24 cellular contexts compared by ENCODE assay signal in genomic region chr1:46456411-46456963, GRCh38. TPM values are rescaled to one million over a fixed set of nuclear protein-coding genes. Genes with fewer than 3 reads are reported as not detected.
"Had no signal": no experiment of that assay in that cellular context is flagged by ENCODE, and none has a peak within 500 bp of the region (broad histone marks: within the 10 kb centered on the region; RNA-seq: fewer than 3 reads in every experiment).

No MANE protein-coding gene starts in this region.

- H3K4me3 ChIP-seq: tibial artery, vagina had no signal

- H3K4me1 ChIP-seq: foreskin keratinocyte, tibial artery, vagina had no signal

- H3K4me1 Mint-ChIP-seq: activated CD8-positive, alpha-beta memory T cell treated with anti-CD3 and anti-CD28 coated beads, Interleukin-2, amount 10 ng/mL, durations not matched to agents 7 days and 5 days; natural killer cell had no signal

- H3K27ac Mint-ChIP-seq: activated CD8-positive, alpha-beta memory T cell treated with anti-CD3 and anti-CD28 coated beads, Interleukin-2, amount 10 ng/mL, durations not matched to agents 7 days and 5 days; activated naive CD4-positive, alpha-beta T cell treated with anti-CD3 and anti-CD28 coated beads, Interleukin-2, amount 50 U/mL, for 72 hours; dendritic cell treated with granulocyte-macrophage colony-stimulating factor and Interleukin-4, amounts not matched to agents 40 ng/mL and 50 ng/mL, for 4 days; effector memory CD8-positive, alpha-beta T cell; natural killer cell; stimulated activated effector memory CD8-positive, alpha-beta T cell treated with anti-CD3 and anti-CD28 coated beads, Interleukin-12 subunit alpha, Interleukin-12 subunit beta, amount 100 ng/mL, for 72 hours had no signal

- H3K9me3 ChIP-seq: tibial artery, vagina had no signal

- H3K27ac ChIP-seq: brain microvascular endothelial cell, epithelial cell of prostate, foreskin keratinocyte, tibial artery, vagina had no signal

- H3K4me3 Mint-ChIP-seq: activated CD8-positive, alpha-beta memory T cell treated with anti-CD3 and anti-CD28 coated beads, Interleukin-2, amount 10 ng/mL, durations not matched to agents 7 days and 5 days; activated T-cell treated with anti-CD3 and anti-CD28 coated beads, Interleukin-2, amount 50 U/mL, for 4 hours; dendritic cell treated with granulocyte-macrophage colony-stimulating factor and Interleukin-4, amounts not matched to agents 40 ng/mL and 50 ng/mL, for 4 days; effector memory CD8-positive, alpha-beta T cell; natural killer cell; stimulated activated effector memory CD8-positive, alpha-beta T cell treated with anti-CD3 and anti-CD28 coated beads, Interleukin-12 subunit alpha, Interleukin-12 subunit beta, amount 100 ng/mL, for 72 hours had no signal

- H3K36me3 Mint-ChIP-seq: activated CD8-positive, alpha-beta memory T cell treated with anti-CD3 and anti-CD28 coated beads, Interleukin-2, amount 10 ng/mL, durations not matched to agents 7 days and 5 days; activated naive CD4-positive, alpha-beta T cell treated with anti-CD3 and anti-CD28 coated beads, Interleukin-2, amount 50 U/mL, for 72 hours; natural killer cell; stimulated activated effector memory CD8-positive, alpha-beta T cell treated with anti-CD3 and anti-CD28 coated beads, Interleukin-12 subunit alpha, Interleukin-12 subunit beta, amount 100 ng/mL, for 72 hours had no signal

- H3K9me3 Mint-ChIP-seq: activated naive CD4-positive, alpha-beta T cell treated with anti-CD3 and anti-CD28 coated beads, Interleukin-2, amount 50 U/mL, for 72 hours; activated T-cell treated with anti-CD3 and anti-CD28 coated beads, Interleukin-2, amount 50 U/mL, for 4 hours; dendritic cell treated with granulocyte-macrophage colony-stimulating factor and Interleukin-4, amounts not matched to agents 40 ng/mL and 50 ng/mL, for 4 days; effector memory CD8-positive, alpha-beta T cell; natural killer cell; stimulated activated effector memory CD8-positive, alpha-beta T cell treated with anti-CD3 and anti-CD28 coated beads, Interleukin-12 subunit alpha, Interleukin-12 subunit beta, amount 100 ng/mL, for 72 hours had no signal

- H3K36me3 ChIP-seq: brain microvascular endothelial cell, tibial artery, vagina had no signal

- ATAC-seq: activated CD8-positive, alpha-beta memory T cell treated with anti-CD3 and anti-CD28 coated beads, Interleukin-2, amount 10 ng/mL, durations not matched to agents 7 days and 5 days; activated naive CD4-positive, alpha-beta T cell treated with anti-CD3 and anti-CD28 coated beads, Interleukin-2, amount 50 U/mL, for 72 hours; activated T-cell treated with anti-CD3 and anti-CD28 coated beads, Interleukin-2, amount 50 U/mL, for 4 hours; effector memory CD8-positive, alpha-beta T cell; foreskin keratinocyte; left colon; natural killer cell; right cardiac atrium; stimulated activated effector memory CD8-positive, alpha-beta T cell treated with anti-CD3 and anti-CD28 coated beads, Interleukin-12 subunit alpha, Interleukin-12 subunit beta, amount 100 ng/mL, for 72 hours had no signal

- DNase-seq: activated CD4-positive, alpha-beta T cell treated with anti-CD3 and anti-CD28 coated beads, Interleukin-2, amount 50 U/mL, for 48 hours; activated CD4-positive, CD25-positive, alpha-beta regulatory T cell treated with anti-CD3 and anti-CD28 coated beads, Interleukin-2, amount 50 U/mL, for 72 hours; activated CD8-positive, alpha-beta memory T cell treated with anti-CD3 and anti-CD28 coated beads, Interleukin-2, amount 10 ng/mL, durations not matched to agents 7 days and 5 days; activated effector memory CD4-positive, alpha-beta T cell treated with anti-CD3 and anti-CD28 coated beads, Interleukin-2, amount 50 U/mL, for 16 hours; activated T-cell treated with anti-CD3 and anti-CD28 coated beads, Interleukin-2, amount 50 U/mL, for 4 hours; brain microvascular endothelial cell; cerebellar nuclear complex; effector memory CD8-positive, alpha-beta T cell; foreskin keratinocyte; head of caudate nucleus; left colon; natural killer cell; nucleus accumbens; small intestine; tibial artery had no signal

- H3K27me3 ChIP-seq: vagina had no signal

RNA-seq across cellular contexts. Expression of gene DMBX1, which starts 33.1 kb away (rescaled TPM):
- total RNA-seq: activated T-cell treated with anti-CD3 and anti-CD28 coated beads, Interleukin-2, amount 50 U/mL, for 4 hours; foreskin keratinocyte; left colon; lung microvascular endothelial cell; mucosa of gallbladder; natural killer cell; posterior vena cava; right cardiac atrium had no signal
- polyA plus RNA-seq: foreskin keratinocyte, right cardiac atrium had no signal
